Comparison of ENCODE assay signal across 16 cellular contexts in the genomic region with DNA sequence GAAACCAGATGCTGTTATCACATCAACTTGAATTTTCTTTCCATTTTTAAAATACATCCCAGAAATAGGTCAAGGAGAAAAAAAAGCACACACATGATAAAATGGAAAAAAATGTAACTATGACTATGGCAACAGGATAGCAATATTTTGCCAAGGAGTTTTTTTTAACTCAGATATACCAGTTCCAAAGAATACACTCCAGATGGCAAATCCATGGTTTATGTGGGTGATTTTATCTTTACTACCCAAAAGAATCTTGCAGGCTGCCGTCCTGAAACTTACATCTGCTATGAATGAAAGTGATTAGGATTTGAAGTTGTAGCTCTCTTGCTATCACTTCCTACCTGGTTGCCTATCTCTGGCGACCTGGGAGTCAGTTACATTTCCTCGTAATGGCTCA.
DNase-seq lines count a peak whose midpoint lies in the region; TF ChIP-seq lines count a peak whose summit lies in the region.
"Had no signal": no experiment of that assay in that cellular context is flagged by ENCODE, and none has a peak within 500 bp of the region (broad histone marks: within the 10 kb centered on the region; RNA-seq: fewer than 3 reads in every experiment).

No MANE protein-coding gene starts in this region.

- no peak for TF ChIP-seq CTCF in HFFc6 (IDR thresholded peaks at IDR 0.05)
- no peak for TF ChIP-seq CTCF in cardiac fibroblast (IDR thresholded peaks at IDR 0.05; ENCODE audit: low read depth, low read length)
- no peak for TF ChIP-seq CTCF in neural progenitor cell (IDR thresholded peaks at IDR 0.05)
- TF ChIP-seq CTCF in right atrium auricular region (IDR thresholded peaks at IDR 0.05) = no peak
- no peak for TF ChIP-seq CTCF in A673 (conservative IDR thresholded peaks at IDR 0.05; ENCODE audit: low read depth, low read length)

- DNase-seq in Ammon's horn (ENCODE audit: low spot score) = peak; percentile 16
- peak; percentile 54 for DNase-seq in HFFc6
- peak; percentile 3 to 7 for DNase-seq in cardiac fibroblast (ENCODE audit: low read depth in 2 of 2)
- DNase-seq in neural progenitor cell (ENCODE audit: low spot score) = no peak
- no peak for DNase-seq in right atrium auricular region (ENCODE audit: low spot score)
- DNase-seq in mucosa of gallbladder (ENCODE audit: low spot score) = no peak
- no peak for DNase-seq in T-helper 9 cell
- DNase-seq in A673 (ENCODE audit: low spot score) = no peak
- DNase-seq: CD4-positive, alpha-beta memory T cell; DND-41; H7; Karpas-422; NCI-H187 treated with DMSO at 0.1 percent for 48 hours; NCI-H524; SIG-M5 had no signal

- intact Hi-C loops in A673 (cut with micrococcal nuclease; ENCODE audit: unreplicated experiment) = loop anchor here (10.0 kb wide), 1 partner anchor 378 kb away; no protein-coding TSS in a partner anchor

- no peaks in the 10 kb centered on the region for H3K9me3 ChIP-seq in neural progenitor cell (ENCODE audit: low read depth)
- H3K9me3 ChIP-seq in right atrium auricular region = no peaks in the 10 kb centered on the region
- no peaks in the 10 kb centered on the region for H3K9me3 ChIP-seq in A673 (ENCODE audit: low read depth, low read length, poor library complexity, severe bottlenecking)

- no peaks in the 10 kb centered on the region for H3K79me2 ChIP-seq in neural progenitor cell (ENCODE audit: low read depth)

- H3K9ac ChIP-seq in neural progenitor cell = no peak overlapping the region

- H3F3A ChIP-seq in neural progenitor cell (ENCODE audit: low read depth) = no peaks in the 10 kb centered on the region

- H3K27me3 ChIP-seq in neural progenitor cell (no peaks in the 10 kb centered on the region), right atrium auricular region (no peaks in the 10 kb centered on the region), A673 (replicated peaks; ENCODE audit: insufficient read depth, low read depth, low read length, poor library complexity) (no peaks in the 10 kb centered on the region)

- POLR2A ChIA-PET in A673 (lab: Charles Lee; ENCODE audit: low non-redundant PET) = no interaction called here

- no peak overlapping the region for H3K27ac ChIP-seq in neural progenitor cell
- H3K27ac ChIP-seq in right atrium auricular region = no peak overlapping the region
- no peak overlapping the region for H3K27ac ChIP-seq in A673 (ENCODE audit: low read depth, low read length, poor library complexity, severe bottlenecking)

- CTCF ChIA-PET in A673 (lab: Charles Lee) = no interaction called here

- peak overlapping the region; percentile 30 for H2AFZ ChIP-seq in neural progenitor cell (replicated peaks)

- peak overlapping the region; percentile 46; the same call in 1 of the 2 replicates for H3K27ac Mint-ChIP-seq in HFFc6
- no peak overlapping the region for H3K27ac Mint-ChIP-seq in neural progenitor cell
- H3K27ac Mint-ChIP-seq: B cell; CD4-positive, alpha-beta memory T cell had no signal

- H3K27me3 Mint-ChIP-seq in HFFc6 (ENCODE audit: insufficient read depth) = peaks cover 3% of the 10 kb centered on the region; the same call in 1 of the 2 replicates
- no peaks in the 10 kb centered on the region for H3K27me3 Mint-ChIP-seq in neural progenitor cell (ENCODE audit: insufficient read depth, low read depth)

- no peaks in the 10 kb centered on the region for H3K36me3 ChIP-seq in neural progenitor cell
- no peaks in the 10 kb centered on the region for H3K36me3 ChIP-seq in right atrium auricular region
- H3K36me3 ChIP-seq in A673 (ENCODE audit: insufficient read depth, low read length, poor library complexity, severe bottlenecking) = no peaks in the 10 kb centered on the region

- H3K4me1 ChIP-seq in neural progenitor cell (no peaks in the 10 kb centered on the region), right atrium auricular region (no peaks in the 10 kb centered on the region), A673 (ENCODE audit: insufficient read depth, low read length, poor library complexity, severe bottlenecking) (no peaks in the 10 kb centered on the region)

- H3K36me3 Mint-ChIP-seq in HFFc6 (ENCODE audit: low read depth) (no peaks in the 10 kb centered on the region), neural progenitor cell (no peaks in the 10 kb centered on the region)
- H3K36me3 Mint-ChIP-seq: CD4-positive, alpha-beta memory T cell had no signal

- H4K20me1 ChIP-seq in neural progenitor cell (ENCODE audit: low read depth) = no peaks in the 10 kb centered on the region

- H3K4me2 ChIP-seq in neural progenitor cell = no peak overlapping the region

- H3K4me3 Mint-ChIP-seq in HFFc6 = no peak overlapping the region
- H3K4me3 Mint-ChIP-seq in neural progenitor cell = no peak overlapping the region
- H3K4me3 Mint-ChIP-seq: B cell; CD4-positive, alpha-beta memory T cell had no signal

- BruUV-seq in A673 (replicated peaks; lab: Mats Ljungman, UMichigan) = no TSS peak

- H3K4me1 Mint-ChIP-seq in HFFc6 (ENCODE audit: low read depth) (peaks cover 44% of the 10 kb centered on the region), neural progenitor cell (no peaks in the 10 kb centered on the region)
- H3K4me1 Mint-ChIP-seq: B cell; CD4-positive, alpha-beta memory T cell had no signal

- H3K4me3 ChIP-seq in cardiac fibroblast (replicated peaks in 1 of 2; ENCODE audit: low read depth in 2 of 2, low read length in 2 of 2) (no peak overlapping the region), neural progenitor cell (no peak overlapping the region), right atrium auricular region (no peak overlapping the region), A673 (ENCODE audit: low read depth, low read length, poor library complexity, severe bottlenecking) (no peak overlapping the region)

- H3K9me3 Mint-ChIP-seq in HFFc6 (no peaks in the 10 kb centered on the region), neural progenitor cell (no peaks in the 10 kb centered on the region)
- H3K9me3 Mint-ChIP-seq: CD4-positive, alpha-beta memory T cell had no signal

Comparison
In these comparisons a context has a peak if more than half of its experiments do, and no peak if none do; other contexts are left out.
1. DNase-seq: peak in Ammon's horn (single experiment), HFFc6 (single experiment) and cardiac fibroblast (2 of 2); none in neural progenitor cell (single experiment), right atrium auricular region (single experiment), mucosa of gallbladder (single experiment), T-helper 9 cell (single experiment) and A673 (single experiment).